Comparison of ENCODE assay signal across 1 cellular context in genomic region chr17:50310455-50311111, GRCh38.
A peak's percentile ranks its signal among the peaks of the same experiment; 100 is the strongest.
TF ChIP-seq lines count a peak whose summit lies in the region.

No MANE protein-coding gene starts in this region.

TF ChIP-seq in HepG2, 621 proteins besides CTCF, POLR2A, EP300 and RAD21 (continued from another document and continues in another):
- TF ChIP-seq ZGPAT (CRISPR knock-in tag; IDR thresholded peaks at IDR 0.05) (peak; percentile 50; the same call in 1 of the 2 replicates), GPBP1L1 (CRISPR knock-in tag; IDR thresholded peaks at IDR 0.05) (no peak), IRF2 (CRISPR knock-in tag; IDR thresholded peaks at IDR 0.05) (no peak), ZNF296 (CRISPR knock-in tag; conservative IDR thresholded peaks at IDR 0.05) (no peak), ATM (IDR thresholded peaks at IDR 0.05; ENCODE audit: borderline replicate concordance) (no peak), ZNF12 (CRISPR knock-in tag; IDR thresholded peaks at IDR 0.05) (no peak), ZNF605 (CRISPR knock-in tag; IDR thresholded peaks at IDR 0.05) (no peak), LCORL (IDR thresholded peaks at IDR 0.05) (no peak), LCORL (CRISPR knock-in tag; IDR thresholded peaks at IDR 0.05) (no peak), ZNF652 (CRISPR knock-in tag; IDR thresholded peaks at IDR 0.05; ENCODE audit: borderline replicate concordance, low read depth) (peak; percentile 35; the same call in 1 of the 2 replicates), ZNF138 (CRISPR knock-in tag; IDR thresholded peaks at IDR 0.05; ENCODE audit: low read depth) (no peak), ZNF619 (CRISPR knock-in tag; IDR thresholded peaks at IDR 0.05) (no peak), ZNF672 (CRISPR knock-in tag; IDR thresholded peaks at IDR 0.05) (no peak), FOSL1 (CRISPR knock-in tag; IDR thresholded peaks at IDR 0.05; ENCODE audit: borderline replicate concordance) (peak; percentile 85; the same call in 1 of the 2 replicates), POLR2AphosphoS5 (IDR thresholded peaks at IDR 0.05; ENCODE audit: low read depth, low read length) (no peak), ZNF512B (CRISPR knock-in tag; IDR thresholded peaks at IDR 0.05; ENCODE audit: borderline replicate concordance) (no peak), ZNF761 (CRISPR knock-in tag; conservative IDR thresholded peaks at IDR 0.05) (no peak), ZBTB2 (CRISPR knock-in tag; IDR thresholded peaks at IDR 0.05; ENCODE audit: low read depth) (no peak), ZNF782 (CRISPR knock-in tag; IDR thresholded peaks at IDR 0.05; ENCODE audit: borderline replicate concordance) (no peak), ZNF24 (IDR thresholded peaks at IDR 0.05) (no peak), MLLT10 (CRISPR knock-in tag; IDR thresholded peaks at IDR 0.05) (no peak), HDAC2 (CRISPR knock-in tag; IDR thresholded peaks at IDR 0.05) (peak; percentile 54), ELK4 (CRISPR knock-in tag; IDR thresholded peaks at IDR 0.05; ENCODE audit: borderline replicate concordance) (no peak), MTA3 (CRISPR knock-in tag; IDR thresholded peaks at IDR 0.05) (no peak), GATAD2A (CRISPR knock-in tag; IDR thresholded peaks at IDR 0.05) (peak; percentile 84), POGZ (CRISPR knock-in tag; IDR thresholded peaks at IDR 0.05) (no peak), GFI1 (CRISPR knock-in tag; IDR thresholded peaks at IDR 0.05; ENCODE audit: borderline replicate concordance) (no peak), ZMYM2 (CRISPR knock-in tag; IDR thresholded peaks at IDR 0.05) (no peak), ZNF501 (CRISPR knock-in tag; IDR thresholded peaks at IDR 0.05) (0 out of 2 replicates have a peak, but pooled peaks have one; percentile 37), MTA1 (CRISPR knock-in tag; IDR thresholded peaks at IDR 0.05; ENCODE audit: borderline replicate concordance) (no peak), PAF1 (CRISPR knock-in tag; IDR thresholded peaks at IDR 0.05) (no peak), MTF2 (CRISPR knock-in tag; IDR thresholded peaks at IDR 0.05; ENCODE audit: borderline replicate concordance) (no peak), ZBTB21 (CRISPR knock-in tag; IDR thresholded peaks at IDR 0.05) (no peak), EED (CRISPR knock-in tag; IDR thresholded peaks at IDR 0.05) (no peak), GPN1 (CRISPR knock-in tag; IDR thresholded peaks at IDR 0.05; ENCODE audit: borderline replicate concordance) (no peak), ZFP91 (CRISPR knock-in tag; IDR thresholded peaks at IDR 0.05; ENCODE audit: borderline replicate concordance) (no peak)
- TF ChIP-seq, protein P1, sequence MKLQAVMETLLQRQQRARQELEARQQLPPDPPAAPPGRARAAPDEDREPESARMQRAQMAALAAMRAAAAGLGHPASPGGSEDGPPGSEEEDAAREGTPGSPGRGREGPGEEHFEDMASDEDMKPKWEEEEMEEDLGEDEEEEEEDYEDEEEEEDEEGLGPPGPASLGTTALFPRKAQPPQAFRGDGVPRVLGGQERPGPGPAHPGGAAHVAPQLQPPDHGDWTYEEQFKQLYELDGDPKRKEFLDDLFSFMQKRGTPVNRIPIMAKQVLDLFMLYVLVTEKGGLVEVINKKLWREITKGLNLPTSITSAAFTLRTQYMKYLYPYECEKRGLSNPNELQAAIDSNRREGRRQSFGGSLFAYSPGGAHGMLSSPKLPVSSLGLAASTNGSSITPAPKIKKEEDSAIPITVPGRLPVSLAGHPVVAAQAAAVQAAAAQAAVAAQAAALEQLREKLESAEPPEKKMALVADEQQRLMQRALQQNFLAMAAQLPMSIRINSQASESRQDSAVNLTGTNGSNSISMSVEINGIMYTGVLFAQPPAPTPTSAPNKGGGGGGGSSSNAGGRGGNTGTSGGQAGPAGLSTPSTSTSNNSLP (IDR thresholded peaks at IDR 0.05; ENCODE audit: low read depth, low read length), result no peak
- TF ChIP-seq, protein P2, sequence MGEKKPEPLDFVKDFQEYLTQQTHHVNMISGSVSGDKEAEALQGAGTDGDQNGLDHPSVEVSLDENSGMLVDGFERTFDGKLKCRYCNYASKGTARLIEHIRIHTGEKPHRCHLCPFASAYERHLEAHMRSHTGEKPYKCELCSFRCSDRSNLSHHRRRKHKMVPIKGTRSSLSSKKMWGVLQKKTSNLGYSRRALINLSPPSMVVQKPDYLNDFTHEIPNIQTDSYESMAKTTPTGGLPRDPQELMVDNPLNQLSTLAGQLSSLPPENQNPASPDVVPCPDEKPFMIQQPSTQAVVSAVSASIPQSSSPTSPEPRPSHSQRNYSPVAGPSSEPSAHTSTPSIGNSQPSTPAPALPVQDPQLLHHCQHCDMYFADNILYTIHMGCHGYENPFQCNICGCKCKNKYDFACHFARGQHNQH (CRISPR knock-in tag; IDR thresholded peaks at IDR 0.05), result no peak
- TF ChIP-seq, protein P3, sequence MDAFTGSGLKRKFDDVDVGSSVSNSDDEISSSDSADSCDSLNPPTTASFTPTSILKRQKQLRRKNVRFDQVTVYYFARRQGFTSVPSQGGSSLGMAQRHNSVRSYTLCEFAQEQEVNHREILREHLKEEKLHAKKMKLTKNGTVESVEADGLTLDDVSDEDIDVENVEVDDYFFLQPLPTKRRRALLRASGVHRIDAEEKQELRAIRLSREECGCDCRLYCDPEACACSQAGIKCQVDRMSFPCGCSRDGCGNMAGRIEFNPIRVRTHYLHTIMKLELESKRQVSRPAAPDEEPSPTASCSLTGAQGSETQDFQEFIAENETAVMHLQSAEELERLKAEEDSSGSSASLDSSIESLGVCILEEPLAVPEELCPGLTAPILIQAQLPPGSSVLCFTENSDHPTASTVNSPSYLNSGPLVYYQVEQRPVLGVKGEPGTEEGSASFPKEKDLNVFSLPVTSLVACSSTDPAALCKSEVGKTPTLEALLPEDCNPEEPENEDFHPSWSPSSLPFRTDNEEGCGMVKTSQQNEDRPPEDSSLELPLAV (CRISPR knock-in tag; conservative IDR thresholded peaks at IDR 0.05; ENCODE audit: low read depth), result no peak
- TF ChIP-seq, protein P4, sequence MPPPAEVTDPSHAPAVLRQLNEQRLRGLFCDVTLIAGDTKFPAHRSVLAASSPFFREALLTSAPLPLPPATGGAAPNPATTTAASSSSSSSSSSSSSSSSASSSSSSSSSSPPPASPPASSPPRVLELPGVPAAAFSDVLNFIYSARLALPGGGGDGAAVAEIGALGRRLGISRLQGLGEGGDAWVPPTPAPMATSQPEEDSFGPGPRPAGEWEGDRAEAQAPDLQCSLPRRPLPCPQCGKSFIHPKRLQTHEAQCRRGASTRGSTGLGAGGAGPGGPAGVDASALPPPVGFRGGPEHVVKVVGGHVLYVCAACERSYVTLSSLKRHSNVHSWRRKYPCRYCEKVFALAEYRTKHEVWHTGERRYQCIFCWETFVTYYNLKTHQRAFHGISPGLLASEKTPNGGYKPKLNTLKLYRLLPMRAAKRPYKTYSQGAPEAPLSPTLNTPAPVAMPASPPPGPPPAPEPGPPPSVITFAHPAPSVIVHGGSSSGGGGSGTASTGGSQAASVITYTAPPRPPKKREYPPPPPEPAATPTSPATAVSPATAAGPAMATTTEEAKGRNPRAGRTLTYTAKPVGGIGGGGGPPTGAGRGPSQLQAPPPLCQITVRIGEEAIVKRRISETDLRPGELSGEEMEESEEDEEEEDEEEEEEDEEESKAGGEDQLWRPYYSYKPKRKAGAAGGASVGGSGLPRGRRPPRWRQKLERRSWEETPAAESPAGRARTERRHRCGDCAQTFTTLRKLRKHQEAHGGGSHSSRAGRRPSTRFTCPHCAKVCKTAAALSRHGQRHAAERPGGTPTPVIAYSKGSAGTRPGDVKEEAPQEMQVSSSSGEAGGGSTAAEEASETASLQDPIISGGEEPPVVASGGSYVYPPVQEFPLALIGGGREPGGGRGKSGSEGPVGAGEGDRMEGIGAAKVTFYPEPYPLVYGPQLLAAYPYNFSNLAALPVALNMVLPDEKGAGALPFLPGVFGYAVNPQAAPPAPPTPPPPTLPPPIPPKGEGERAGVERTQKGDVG (CRISPR knock-in tag; IDR thresholded peaks at IDR 0.05; ENCODE audit: borderline replicate concordance), result no peak
- TF ChIP-seq, protein P5, sequence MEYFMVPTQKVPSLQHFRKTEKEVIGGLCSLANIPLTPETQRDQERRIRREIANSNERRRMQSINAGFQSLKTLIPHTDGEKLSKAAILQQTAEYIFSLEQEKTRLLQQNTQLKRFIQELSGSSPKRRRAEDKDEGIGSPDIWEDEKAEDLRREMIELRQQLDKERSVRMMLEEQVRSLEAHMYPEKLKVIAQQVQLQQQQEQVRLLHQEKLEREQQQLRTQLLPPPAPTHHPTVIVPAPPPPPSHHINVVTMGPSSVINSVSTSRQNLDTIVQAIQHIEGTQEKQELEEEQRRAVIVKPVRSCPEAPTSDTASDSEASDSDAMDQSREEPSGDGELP (IDR thresholded peaks at IDR 0.05; ENCODE audit: borderline replicate concordance, low read depth), result no peak
